1 cellular context compared by ENCODE assay signal in the genomic region with DNA sequence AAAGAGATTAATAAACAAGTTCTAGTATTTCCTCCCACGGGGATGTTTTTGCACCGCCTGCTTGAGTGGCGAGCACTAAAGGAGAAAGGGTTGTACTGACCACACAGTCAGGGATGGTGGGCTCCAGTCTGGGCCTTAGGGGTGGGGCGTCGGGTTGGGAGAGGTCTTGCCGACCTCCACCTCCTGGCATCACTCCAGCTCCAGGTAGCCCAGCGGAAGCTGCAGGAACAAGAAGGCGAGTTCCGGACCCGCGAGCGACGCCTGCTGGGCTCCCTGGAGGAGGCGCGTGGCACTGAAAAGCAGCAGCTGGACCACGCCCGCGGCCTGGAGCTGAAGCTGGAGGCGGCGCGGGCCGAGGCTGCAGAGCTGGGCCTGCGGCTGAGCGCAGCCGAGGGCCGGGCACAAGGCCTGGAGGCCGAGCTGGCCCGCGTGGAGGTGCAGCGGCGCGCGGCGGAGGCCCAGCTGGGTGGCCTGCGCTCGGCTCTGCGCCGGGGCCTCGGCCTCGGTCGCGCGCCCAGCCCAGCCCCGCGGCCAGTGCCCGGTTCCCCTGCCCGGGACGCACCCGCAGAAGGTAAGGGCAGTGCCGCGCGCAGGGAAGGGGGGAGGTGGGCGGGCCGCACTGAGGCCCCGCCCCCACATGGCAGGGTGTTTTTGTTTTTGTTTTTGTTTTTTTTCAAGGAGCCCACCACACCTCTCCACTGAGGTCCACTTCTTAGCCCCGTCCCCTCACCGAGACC.
TF ChIP-seq lines count a peak whose summit lies in the region.

No MANE protein-coding gene starts in this region.

TF ChIP-seq in K562, 482 proteins besides CTCF, POLR2A, EP300 and RAD21 (continued from another document and continues in another):
- peak; percentile 45 for TF ChIP-seq FIP1L1 (IDR thresholded peaks at IDR 0.05; ENCODE audit: low read depth, low read length, poor library complexity, severe bottlenecking)
- TF ChIP-seq, protein P1, sequence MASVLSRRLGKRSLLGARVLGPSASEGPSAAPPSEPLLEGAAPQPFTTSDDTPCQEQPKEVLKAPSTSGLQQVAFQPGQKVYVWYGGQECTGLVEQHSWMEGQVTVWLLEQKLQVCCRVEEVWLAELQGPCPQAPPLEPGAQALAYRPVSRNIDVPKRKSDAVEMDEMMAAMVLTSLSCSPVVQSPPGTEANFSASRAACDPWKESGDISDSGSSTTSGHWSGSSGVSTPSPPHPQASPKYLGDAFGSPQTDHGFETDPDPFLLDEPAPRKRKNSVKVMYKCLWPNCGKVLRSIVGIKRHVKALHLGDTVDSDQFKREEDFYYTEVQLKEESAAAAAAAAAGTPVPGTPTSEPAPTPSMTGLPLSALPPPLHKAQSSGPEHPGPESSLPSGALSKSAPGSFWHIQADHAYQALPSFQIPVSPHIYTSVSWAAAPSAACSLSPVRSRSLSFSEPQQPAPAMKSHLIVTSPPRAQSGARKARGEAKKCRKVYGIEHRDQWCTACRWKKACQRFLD (CRISPR knock-in tag; IDR thresholded peaks at IDR 0.05) = no peak
- TF ChIP-seq HMGN3 (IDR thresholded peaks at IDR 0.05; ENCODE audit: borderline replicate concordance, extremely low read depth, insufficient read length, low read depth, low read length) = peak; percentile 42
- TF ChIP-seq ELF4 (CRISPR knock-in tag; IDR thresholded peaks at IDR 0.05) = no peak
- TF ChIP-seq ATF7 (IDR thresholded peaks at IDR 0.05) = peak; percentile 31; the same call in 1 of the 2 replicates
- peak; percentile 49; the same call in 1 of the 2 replicates for TF ChIP-seq STAG1 (CRISPR knock-in tag; IDR thresholded peaks at IDR 0.05; ENCODE audit: borderline replicate concordance)
- peak; percentile 58; the same call in 1 of the 2 replicates for TF ChIP-seq RB1 (IDR thresholded peaks at IDR 0.05; ENCODE audit: low read depth)
- TF ChIP-seq BHLHE40 (IDR thresholded peaks at IDR 0.05; ENCODE audit: low read length) = peak; percentile 58
- TF ChIP-seq FOXJ3 (CRISPR knock-in tag; IDR thresholded peaks at IDR 0.05) = no peak
- TF ChIP-seq MYC (IDR thresholded peaks at IDR 0.05; ENCODE audit: low read depth, low read length) = peak; percentile 90
- no peak for TF ChIP-seq MYC (CRISPR knock-in tag; IDR thresholded peaks at IDR 0.05; ENCODE audit: borderline replicate concordance, low read depth)
- peak; percentile 67 for TF ChIP-seq SIN3B (IDR thresholded peaks at IDR 0.05; ENCODE audit: low read depth)
- TF ChIP-seq, protein P2, sequence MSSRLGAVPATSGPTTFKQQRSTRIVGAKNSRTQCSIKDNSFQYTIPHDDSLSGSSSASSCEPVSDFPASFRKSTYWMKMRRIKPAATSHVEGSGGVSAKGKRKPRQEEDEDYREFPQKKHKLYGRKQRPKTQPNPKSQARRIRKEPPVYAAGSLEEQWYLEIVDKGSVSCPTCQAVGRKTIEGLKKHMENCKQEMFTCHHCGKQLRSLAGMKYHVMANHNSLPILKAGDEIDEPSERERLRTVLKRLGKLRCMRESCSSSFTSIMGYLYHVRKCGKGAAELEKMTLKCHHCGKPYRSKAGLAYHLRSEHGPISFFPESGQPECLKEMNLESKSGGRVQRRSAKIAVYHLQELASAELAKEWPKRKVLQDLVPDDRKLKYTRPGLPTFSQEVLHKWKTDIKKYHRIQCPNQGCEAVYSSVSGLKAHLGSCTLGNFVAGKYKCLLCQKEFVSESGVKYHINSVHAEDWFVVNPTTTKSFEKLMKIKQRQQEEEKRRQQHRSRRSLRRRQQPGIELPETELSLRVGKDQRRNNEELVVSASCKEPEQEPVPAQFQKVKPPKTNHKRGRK (tag; IDR thresholded peaks at IDR 0.05) = peak; percentile 36; the same call in 1 of the 2 replicates
- 0 out of 2 replicates have a peak, but pooled peaks have one; percentile 11 for TF ChIP-seq CBX5 (IDR thresholded peaks at IDR 0.05; ENCODE audit: borderline replicate concordance, low read depth)
- TF ChIP-seq, protein P3, sequence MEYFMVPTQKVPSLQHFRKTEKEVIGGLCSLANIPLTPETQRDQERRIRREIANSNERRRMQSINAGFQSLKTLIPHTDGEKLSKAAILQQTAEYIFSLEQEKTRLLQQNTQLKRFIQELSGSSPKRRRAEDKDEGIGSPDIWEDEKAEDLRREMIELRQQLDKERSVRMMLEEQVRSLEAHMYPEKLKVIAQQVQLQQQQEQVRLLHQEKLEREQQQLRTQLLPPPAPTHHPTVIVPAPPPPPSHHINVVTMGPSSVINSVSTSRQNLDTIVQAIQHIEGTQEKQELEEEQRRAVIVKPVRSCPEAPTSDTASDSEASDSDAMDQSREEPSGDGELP (CRISPR knock-in tag; IDR thresholded peaks at IDR 0.05; ENCODE audit: borderline replicate concordance) = peak; percentile 93
- TF ChIP-seq YY1 (IDR thresholded peaks at IDR 0.05; ENCODE audit: borderline replicate concordance in 1 of 3, control insufficient read depth in 1 of 3, extremely low read depth in 1 of 3, insufficient read depth in 3 of 3, insufficient read length in 1 of 3, insufficient replicate concordance in 2 of 3, low read depth in 1 of 3, low read length in 2 of 3) = peak in 1 of 3 experiments; percentile 34
- no peak for TF ChIP-seq ZNF707 (CRISPR knock-in tag; conservative IDR thresholded peaks at IDR 0.05)
- peak; percentile 87 for TF ChIP-seq ETV1 (tag; conservative IDR thresholded peaks at IDR 0.05; ENCODE audit: low read depth)
- peak; percentile 69 for TF ChIP-seq SMC3 (conservative IDR thresholded peaks at IDR 0.05; ENCODE audit: insufficient read depth, low read depth, low read length)
- TF ChIP-seq CTBP1 (IDR thresholded peaks at IDR 0.05; ENCODE audit: borderline replicate concordance) = peak; percentile 87
- TF ChIP-seq, protein P4, sequence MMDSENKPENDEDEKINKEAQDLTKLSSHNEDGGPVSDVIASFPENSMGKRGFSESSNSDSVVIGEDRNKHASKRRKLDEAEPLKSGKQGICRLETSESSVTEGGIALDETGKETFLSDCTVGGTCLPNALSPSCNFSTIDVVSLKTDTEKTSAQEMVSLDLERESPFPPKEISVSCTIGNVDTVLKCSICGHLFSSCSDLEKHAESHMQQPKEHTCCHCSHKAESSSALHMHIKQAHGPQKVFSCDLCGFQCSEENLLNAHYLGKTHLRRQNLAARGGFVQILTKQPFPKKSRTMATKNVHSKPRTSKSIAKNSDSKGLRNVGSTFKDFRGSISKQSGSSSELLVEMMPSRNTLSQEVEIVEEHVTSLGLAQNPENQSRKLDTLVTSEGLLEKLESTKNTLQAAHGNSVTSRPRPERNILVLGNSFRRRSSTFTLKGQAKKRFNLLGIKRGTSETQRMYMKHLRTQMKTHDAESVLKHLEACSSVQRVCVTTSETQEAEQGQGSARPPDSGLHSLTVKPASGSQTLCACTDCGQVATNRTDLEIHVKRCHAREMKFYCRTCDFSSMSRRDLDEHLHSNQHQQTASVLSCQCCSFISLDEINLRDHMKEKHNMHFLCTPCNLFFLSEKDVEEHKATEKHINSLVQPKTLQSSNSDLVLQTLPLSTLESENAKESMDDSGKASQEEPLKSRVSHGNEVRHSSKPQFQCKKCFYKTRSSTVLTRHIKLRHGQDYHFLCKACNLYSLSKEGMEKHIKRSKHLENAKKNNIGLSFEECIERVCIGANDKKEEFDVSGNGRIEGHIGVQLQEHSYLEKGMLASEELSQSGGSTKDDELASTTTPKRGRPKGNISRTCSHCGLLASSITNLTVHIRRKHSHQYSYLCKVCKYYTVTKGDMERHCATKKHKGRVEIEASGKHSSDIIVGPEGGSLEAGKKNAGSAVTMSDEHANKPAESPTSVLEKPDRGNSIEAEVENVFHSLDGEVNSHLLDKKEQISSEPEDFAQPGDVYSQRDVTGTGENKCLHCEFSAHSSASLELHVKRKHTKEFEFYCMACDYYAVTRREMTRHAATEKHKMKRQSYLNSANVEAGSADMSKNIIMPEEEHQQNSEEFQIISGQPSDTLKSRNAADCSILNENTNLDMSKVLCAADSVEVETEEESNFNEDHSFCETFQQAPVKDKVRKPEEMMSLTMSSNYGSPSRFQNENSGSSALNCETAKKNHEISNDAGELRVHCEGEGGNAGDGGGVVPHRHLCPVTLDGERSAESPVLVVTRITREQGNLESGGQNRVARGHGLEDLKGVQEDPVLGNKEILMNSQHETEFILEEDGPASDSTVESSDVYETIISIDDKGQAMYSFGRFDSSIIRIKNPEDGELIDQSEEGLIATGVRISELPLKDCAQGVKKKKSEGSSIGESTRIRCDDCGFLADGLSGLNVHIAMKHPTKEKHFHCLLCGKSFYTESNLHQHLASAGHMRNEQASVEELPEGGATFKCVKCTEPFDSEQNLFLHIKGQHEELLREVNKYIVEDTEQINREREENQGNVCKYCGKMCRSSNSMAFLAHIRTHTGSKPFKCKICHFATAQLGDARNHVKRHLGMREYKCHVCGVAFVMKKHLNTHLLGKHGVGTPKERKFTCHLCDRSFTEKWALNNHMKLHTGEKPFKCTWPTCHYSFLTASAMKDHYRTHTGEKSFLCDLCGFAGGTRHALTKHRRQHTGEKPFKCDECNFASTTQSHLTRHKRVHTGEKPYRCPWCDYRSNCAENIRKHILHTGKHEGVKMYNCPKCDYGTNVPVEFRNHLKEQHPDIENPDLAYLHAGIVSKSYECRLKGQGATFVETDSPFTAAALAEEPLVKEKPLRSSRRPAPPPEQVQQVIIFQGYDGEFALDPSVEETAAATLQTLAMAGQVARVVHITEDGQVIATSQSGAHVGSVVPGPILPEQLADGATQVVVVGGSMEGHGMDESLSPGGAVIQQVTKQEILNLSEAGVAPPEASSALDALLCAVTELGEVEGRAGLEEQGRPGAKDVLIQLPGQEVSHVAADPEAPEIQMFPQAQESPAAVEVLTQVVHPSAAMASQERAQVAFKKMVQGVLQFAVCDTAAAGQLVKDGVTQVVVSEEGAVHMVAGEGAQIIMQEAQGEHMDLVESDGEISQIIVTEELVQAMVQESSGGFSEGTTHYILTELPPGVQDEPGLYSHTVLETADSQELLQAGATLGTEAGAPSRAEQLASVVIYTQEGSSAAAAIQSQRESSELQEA (IDR thresholded peaks at IDR 0.05; ENCODE audit: low read depth) = no peak
- peak; percentile 51; the same call in 1 of the 2 replicates for TF ChIP-seq SMARCA5 (IDR thresholded peaks at IDR 0.05)
- TF ChIP-seq MTA2 (IDR thresholded peaks at IDR 0.05; ENCODE audit: low read depth) = no peak
- TF ChIP-seq HDAC2 (IDR thresholded peaks at IDR 0.05) = 0 out of 2 replicates have a peak, but pooled peaks have one; percentile 12
- TF ChIP-seq, protein P5, sequence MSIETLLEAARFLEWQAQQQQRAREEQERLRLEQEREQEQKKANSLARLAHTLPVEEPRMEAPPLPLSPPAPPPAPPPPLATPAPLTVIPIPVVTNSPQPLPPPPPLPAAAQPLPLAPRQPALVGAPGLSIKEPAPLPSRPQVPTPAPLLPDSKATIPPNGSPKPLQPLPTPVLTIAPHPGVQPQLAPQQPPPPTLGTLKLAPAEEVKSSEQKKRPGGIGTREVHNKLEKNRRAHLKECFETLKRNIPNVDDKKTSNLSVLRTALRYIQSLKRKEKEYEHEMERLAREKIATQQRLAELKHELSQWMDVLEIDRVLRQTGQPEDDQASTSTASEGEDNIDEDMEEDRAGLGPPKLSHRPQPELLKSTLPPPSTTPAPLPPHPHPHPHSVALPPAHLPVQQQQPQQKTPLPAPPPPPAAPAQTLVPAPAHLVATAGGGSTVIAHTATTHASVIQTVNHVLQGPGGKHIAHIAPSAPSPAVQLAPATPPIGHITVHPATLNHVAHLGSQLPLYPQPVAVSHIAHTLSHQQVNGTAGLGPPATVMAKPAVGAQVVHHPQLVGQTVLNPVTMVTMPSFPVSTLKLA (conservative IDR thresholded peaks at IDR 0.05) = peak in 1 of 2 experiments; percentile 81; a peak in 3 of 4 replicates
- TF ChIP-seq POLR2G (IDR thresholded peaks at IDR 0.05; ENCODE audit: low read depth, low read length) = peak; percentile 41
- peak; percentile 80 for TF ChIP-seq KLF1 (tag; IDR thresholded peaks at IDR 0.05)
- no peak for TF ChIP-seq ZNF507 (tag; conservative IDR thresholded peaks at IDR 0.05)
- TF ChIP-seq, protein P6, sequence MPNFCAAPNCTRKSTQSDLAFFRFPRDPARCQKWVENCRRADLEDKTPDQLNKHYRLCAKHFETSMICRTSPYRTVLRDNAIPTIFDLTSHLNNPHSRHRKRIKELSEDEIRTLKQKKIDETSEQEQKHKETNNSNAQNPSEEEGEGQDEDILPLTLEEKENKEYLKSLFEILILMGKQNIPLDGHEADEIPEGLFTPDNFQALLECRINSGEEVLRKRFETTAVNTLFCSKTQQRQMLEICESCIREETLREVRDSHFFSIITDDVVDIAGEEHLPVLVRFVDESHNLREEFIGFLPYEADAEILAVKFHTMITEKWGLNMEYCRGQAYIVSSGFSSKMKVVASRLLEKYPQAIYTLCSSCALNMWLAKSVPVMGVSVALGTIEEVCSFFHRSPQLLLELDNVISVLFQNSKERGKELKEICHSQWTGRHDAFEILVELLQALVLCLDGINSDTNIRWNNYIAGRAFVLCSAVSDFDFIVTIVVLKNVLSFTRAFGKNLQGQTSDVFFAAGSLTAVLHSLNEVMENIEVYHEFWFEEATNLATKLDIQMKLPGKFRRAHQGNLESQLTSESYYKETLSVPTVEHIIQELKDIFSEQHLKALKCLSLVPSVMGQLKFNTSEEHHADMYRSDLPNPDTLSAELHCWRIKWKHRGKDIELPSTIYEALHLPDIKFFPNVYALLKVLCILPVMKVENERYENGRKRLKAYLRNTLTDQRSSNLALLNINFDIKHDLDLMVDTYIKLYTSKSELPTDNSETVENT (CRISPR knock-in tag; IDR thresholded peaks at IDR 0.05) = 0 out of 2 replicates have a peak, but pooled peaks have one; percentile 43
- no peak for TF ChIP-seq ZNF146 (CRISPR knock-in tag; IDR thresholded peaks at IDR 0.05; ENCODE audit: unreplicated experiment)
- 0 out of 2 replicates have a peak, but pooled peaks have one; percentile 20 for TF ChIP-seq KLF16 (IDR thresholded peaks at IDR 0.05)
- TF ChIP-seq GABPA (tag; conservative IDR thresholded peaks at IDR 0.05; ENCODE audit: low read depth) = peak; percentile 52
- no peak for TF ChIP-seq PURB (CRISPR knock-in tag; IDR thresholded peaks at IDR 0.05; ENCODE audit: low read depth)
- TF ChIP-seq ZNF263 (CRISPR knock-in tag; IDR thresholded peaks at IDR 0.05; ENCODE audit: borderline replicate concordance) = no peak
- no peak for TF ChIP-seq ZFP1 (CRISPR knock-in tag; IDR thresholded peaks at IDR 0.05)
- 0 out of 2 replicates have a peak, but pooled peaks have one; percentile 29 for TF ChIP-seq ZNF384 (IDR thresholded peaks at IDR 0.05; ENCODE audit: low read depth, low read length)
- TF ChIP-seq, protein P7, sequence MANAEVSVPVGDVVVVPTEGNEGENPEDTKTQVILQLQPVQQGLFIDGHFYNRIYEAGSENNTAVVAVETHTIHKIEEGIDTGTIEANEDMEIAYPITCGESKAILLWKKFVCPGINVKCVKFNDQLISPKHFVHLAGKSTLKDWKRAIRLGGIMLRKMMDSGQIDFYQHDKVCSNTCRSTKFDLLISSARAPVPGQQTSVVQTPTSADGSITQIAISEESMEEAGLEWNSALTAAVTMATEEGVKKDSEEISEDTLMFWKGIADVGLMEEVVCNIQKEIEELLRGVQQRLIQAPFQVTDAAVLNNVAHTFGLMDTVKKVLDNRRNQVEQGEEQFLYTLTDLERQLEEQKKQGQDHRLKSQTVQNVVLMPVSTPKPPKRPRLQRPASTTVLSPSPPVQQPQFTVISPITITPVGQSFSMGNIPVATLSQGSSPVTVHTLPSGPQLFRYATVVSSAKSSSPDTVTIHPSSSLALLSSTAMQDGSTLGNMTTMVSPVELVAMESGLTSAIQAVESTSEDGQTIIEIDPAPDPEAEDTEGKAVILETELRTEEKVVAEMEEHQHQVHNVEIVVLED (CRISPR knock-in tag; IDR thresholded peaks at IDR 0.05) = no peak
